1 cellular context compared by ENCODE assay signal in the genomic region with DNA sequence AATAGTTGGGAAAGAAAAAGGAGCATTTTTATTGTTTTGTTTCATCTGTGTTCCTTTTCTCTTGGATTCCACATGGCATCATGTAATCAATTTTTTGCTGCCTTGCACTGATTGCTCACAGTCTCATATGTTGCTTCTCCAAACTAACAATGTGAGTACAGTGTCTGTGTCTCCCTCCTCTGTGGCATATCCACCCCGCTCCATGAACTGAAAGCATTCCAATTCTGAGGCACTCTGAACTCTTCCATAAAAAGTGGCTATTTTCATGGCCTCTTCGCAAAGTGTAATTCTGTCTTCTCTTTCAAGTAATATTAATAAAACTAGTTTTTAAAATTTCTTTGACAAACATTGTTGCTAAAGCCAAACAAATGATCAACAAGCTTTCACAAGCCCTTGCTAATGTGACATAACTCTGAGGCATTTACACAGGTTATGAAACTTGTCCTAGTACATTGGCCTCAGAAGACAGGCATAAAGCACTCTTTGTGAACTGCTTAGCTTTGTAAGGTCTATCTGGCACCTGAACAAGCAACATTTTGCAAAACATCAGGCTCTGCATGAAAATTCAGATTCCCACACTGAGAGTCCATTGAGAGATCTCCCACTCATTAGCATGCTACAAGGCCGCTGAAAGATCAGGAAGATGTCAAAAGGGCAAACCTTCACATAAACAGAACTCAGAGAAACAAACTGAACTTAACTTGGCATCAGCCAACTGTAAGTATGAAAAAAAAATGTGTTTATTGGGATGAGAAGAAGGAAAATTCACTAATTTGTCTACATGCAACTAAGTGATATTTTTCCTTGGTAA.
TF ChIP-seq lines count a peak whose summit lies in the region.

No MANE protein-coding gene starts in this region.

TF ChIP-seq in IMR-90, 13 proteins besides CTCF, POLR2A, EP300 and RAD21:
- TF ChIP-seq, protein P1, sequence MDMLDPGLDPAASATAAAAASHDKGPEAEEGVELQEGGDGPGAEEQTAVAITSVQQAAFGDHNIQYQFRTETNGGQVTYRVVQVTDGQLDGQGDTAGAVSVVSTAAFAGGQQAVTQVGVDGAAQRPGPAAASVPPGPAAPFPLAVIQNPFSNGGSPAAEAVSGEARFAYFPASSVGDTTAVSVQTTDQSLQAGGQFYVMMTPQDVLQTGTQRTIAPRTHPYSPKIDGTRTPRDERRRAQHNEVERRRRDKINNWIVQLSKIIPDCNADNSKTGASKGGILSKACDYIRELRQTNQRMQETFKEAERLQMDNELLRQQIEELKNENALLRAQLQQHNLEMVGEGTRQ (IDR thresholded peaks at IDR 0.05; ENCODE audit: low read depth, low read length): no peak
- TF ChIP-seq BHLHE40 (IDR thresholded peaks at IDR 0.05; ENCODE audit: low read depth, low read length) (no peak), CEBPB (IDR thresholded peaks at IDR 0.05; ENCODE audit: low read depth, low read length) (no peak), RCOR1 (IDR thresholded peaks at IDR 0.05; ENCODE audit: insufficient replicate concordance, low read length) (no peak), MAFK (IDR thresholded peaks at IDR 0.05; ENCODE audit: low read depth, low read length) (no peak), SMC3 (IDR thresholded peaks at IDR 0.05; ENCODE audit: low read depth, low read length) (no peak), NFE2L2 (IDR thresholded peaks at IDR 0.05; ENCODE audit: low read depth, low read length) (no peak), CHD1 (IDR thresholded peaks at IDR 0.05; ENCODE audit: low read depth, low read length) (no peak), MXI1 (IDR thresholded peaks at IDR 0.05; ENCODE audit: borderline replicate concordance, low read depth, low read length) (no peak), MAZ (IDR thresholded peaks at IDR 0.05; ENCODE audit: borderline replicate concordance, low read depth, low read length) (no peak), RFX5 (IDR thresholded peaks at IDR 0.05; ENCODE audit: low read depth, low read length) (no peak), FOS (IDR thresholded peaks at IDR 0.05; ENCODE audit: low read depth, low read length) (no peak)
- TF ChIP-seq, protein P2, sequence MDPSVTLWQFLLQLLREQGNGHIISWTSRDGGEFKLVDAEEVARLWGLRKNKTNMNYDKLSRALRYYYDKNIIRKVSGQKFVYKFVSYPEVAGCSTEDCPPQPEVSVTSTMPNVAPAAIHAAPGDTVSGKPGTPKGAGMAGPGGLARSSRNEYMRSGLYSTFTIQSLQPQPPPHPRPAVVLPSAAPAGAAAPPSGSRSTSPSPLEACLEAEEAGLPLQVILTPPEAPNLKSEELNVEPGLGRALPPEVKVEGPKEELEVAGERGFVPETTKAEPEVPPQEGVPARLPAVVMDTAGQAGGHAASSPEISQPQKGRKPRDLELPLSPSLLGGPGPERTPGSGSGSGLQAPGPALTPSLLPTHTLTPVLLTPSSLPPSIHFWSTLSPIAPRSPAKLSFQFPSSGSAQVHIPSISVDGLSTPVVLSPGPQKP (IDR thresholded peaks at IDR 0.05; ENCODE audit: borderline replicate concordance, low read depth, low read length): no peak
